In genomic region chr4:173176010-173176409, GRCh38 we compare ENCODE assay signal across 16 cellular contexts. TPM values are rescaled to one million over a fixed set of nuclear protein-coding genes. Genes with fewer than 3 reads are reported as not detected.
DNase-seq lines count a peak whose midpoint lies in the region; ATAC-seq, FAIRE-seq and TF ChIP-seq lines count a peak whose summit lies in the region.
"Had no signal": no experiment of that assay in that cellular context is flagged by ENCODE, and none has a peak within 500 bp of the region (broad histone marks: within the 10 kb centered on the region; RNA-seq: fewer than 3 reads in every experiment).

No MANE protein-coding gene starts in this region.

- no peak for TF ChIP-seq EP300 in H1 (IDR thresholded peaks at IDR 0.05; ENCODE audit: borderline replicate concordance in 1 of 2, low read depth in 2 of 2, low read length in 2 of 2)

- H3K4me2 ChIP-seq in GM23338 (no peak overlapping the region), H1 (ENCODE audit: insufficient read depth in 1 of 2, low read depth in 2 of 2, low read length in 2 of 2) (peak overlapping the region in 1 of 2 experiments; percentile 37; a peak in 2 of 4 replicates)

- no peak for FAIRE-seq in H1 (lab: Jason Lieb, UNC)
- FAIRE-seq: D721Med had no signal

- no peaks in the 10 kb centered on the region for H3K9me2 ChIP-seq in GM23338 (ENCODE audit: insufficient read depth)

- TF ChIP-seq RAD21 in H1 (IDR thresholded peaks at IDR 0.05 in 1 of 2, conservative IDR thresholded peaks at IDR 0.05 in 1 of 2; ENCODE audit: low read depth in 2 of 2, low read length in 2 of 2): no peak

- 88% methylated on average over 6 of the region's 6 CpGs; no CpG with 5 or more reads in 1 of the 2 experiments for WGBS in H1 (ENCODE audit: extremely low coverage in 1 of 2, insufficient coverage in 1 of 2, insufficient read length in 1 of 2, insufficient replicate concordance in 2 of 2, low coverage in 1 of 2, low lambda C conversion rate in 2 of 2, missing lambda C conversion rate in 1 of 2), 2 experiments

- no peak overlapping the region for H3K4me3 Mint-ChIP-seq in GM23338
- H3K4me3 Mint-ChIP-seq in T-helper 17 cell: no peak overlapping the region
- H3K4me3 Mint-ChIP-seq: CD4-positive, alpha-beta T cell had no signal

- no peak overlapping the region for H2BK15ac ChIP-seq in H1 (ENCODE audit: low read length)

- H3K27ac ChIP-seq in 22Rv1 (peak overlapping the region; percentile 97), GM23338 (ENCODE audit: low read depth) (no peak overlapping the region), H1 (ENCODE audit: low read depth, low read length) (no peak overlapping the region), brain microvascular endothelial cell (no peak overlapping the region)

- H2BK120ac ChIP-seq in H1 (replicated peaks; ENCODE audit: low read depth, low read length): no peak overlapping the region

- H4K91ac ChIP-seq in H1 (replicated peaks; ENCODE audit: insufficient read length, low read length): no peak overlapping the region

- no peak overlapping the region for H3K18ac ChIP-seq in H1 (ENCODE audit: extremely low read depth, low read length)

- TF ChIP-seq POLR2A in H1 (IDR thresholded peaks at IDR 0.05; ENCODE audit: control extremely low read depth in 1 of 2, low read depth in 2 of 2, low read length in 2 of 2): no peak

- DNase-seq in GM23338 (ENCODE audit: low spot score): peak; percentile 44
- no peak for DNase-seq in T-helper 17 cell
- DNase-seq in H1 (ENCODE audit: low read depth in 1 of 2, low spot score in 2 of 2): no peak
- no peak for DNase-seq in stimulated activated naive CD4-positive, alpha-beta T cell treated with Interleukin-2 at 50 U/mL for 16 hours (lab: John Stamatoyannopoulos, UW)
- no peak for DNase-seq in middle frontal gyrus (ENCODE audit: extremely low spot score, low spot score)
- DNase-seq in brain microvascular endothelial cell: no peak
- DNase-seq: 8988T; C1 segment of cervical spinal cord; Caco-2; CD4-positive, alpha-beta T cell; DMS79 treated with DMSO at 0.1 percent for 48 hours; GF-D8 had no signal

- H3K4me1 ChIP-seq in GM23338 (ENCODE audit: insufficient read depth) (peaks cover 64% of the 10 kb centered on the region), H1 (replicated peaks in 1 of 4; ENCODE audit: control insufficient read depth in 3 of 4, insufficient read depth in 4 of 4, low read length in 3 of 4) (peaks cover 10 to 44% (median 29%) of the 10 kb centered on the region in 4 experiments; a peak in 6 of 7 replicates)

- in situ Hi-C loops in brain microvascular endothelial cell (cut with HindIII; ENCODE audit: low pct_ligation_motif_present, low sequenced_read_pairs): no loop called here

- H3K4me1 Mint-ChIP-seq in GM23338: peaks cover 76% of the 10 kb centered on the region
- peaks cover 36% of the 10 kb centered on the region for H3K4me1 Mint-ChIP-seq in T-helper 17 cell

- H3K36me3 ChIP-seq in GM23338 (ENCODE audit: insufficient read depth) (no peaks in the 10 kb centered on the region), H1 (ENCODE audit: control insufficient read depth in 2 of 4, insufficient read depth in 4 of 4, low read length in 3 of 4) (no peaks in the 10 kb centered on the region), brain microvascular endothelial cell (replicated peaks) (no peaks in the 10 kb centered on the region)
- H3K36me3 ChIP-seq: HAP-1 had no signal

- H3K14ac ChIP-seq in H1 (ENCODE audit: insufficient read length): no peak overlapping the region

- H3K27ac Mint-ChIP-seq in GM23338 (peak overlapping the region; percentile 6; the same call in 1 of the 2 replicates), T-helper 17 cell (peak overlapping the region; percentile 72)
- H3K27ac Mint-ChIP-seq: CD4-positive, alpha-beta T cell had no signal

- H3K23ac ChIP-seq in H1 (ENCODE audit: insufficient read length): no peak overlapping the region

- H4K8ac ChIP-seq in H1 (ENCODE audit: extremely low read depth, insufficient read depth, low read length): no peak overlapping the region

- no peak overlapping the region for H2AFZ ChIP-seq in GM23338
- H2AFZ ChIP-seq in H1 (ENCODE audit: low read length): no peak overlapping the region

- no peak overlapping the region for H3K56ac ChIP-seq in H1 (replicated peaks; ENCODE audit: insufficient read length, low read depth, low read length)

- H3K9ac ChIP-seq in H1 (replicated peaks in 1 of 4; ENCODE audit: extremely low read depth in 1 of 4, low read depth in 3 of 4, low read length in 3 of 4): no peak overlapping the region

- peaks cover 12% of the 10 kb centered on the region for H4K20me1 ChIP-seq in GM23338 (replicated peaks; ENCODE audit: insufficient read depth)
- peaks cover 8 to 12% of the 10 kb centered on the region in 2 experiments for H4K20me1 ChIP-seq in H1 (replicated peaks in 1 of 2; ENCODE audit: control insufficient read depth in 1 of 2, insufficient read depth in 2 of 2, low read length in 2 of 2)

- peaks cover 11% of the 10 kb centered on the region; the same call in 1 of the 2 replicates for H3K79me1 ChIP-seq in H1 (ENCODE audit: low read depth, low read length)

- no peak overlapping the region for H2BK5ac ChIP-seq in H1 (ENCODE audit: low read depth, low read length)

- H3K79me2 ChIP-seq in GM23338 (replicated peaks; ENCODE audit: insufficient read depth): peaks cover 100% of the 10 kb centered on the region
- peaks cover 37 to 99% of the 10 kb centered on the region in 2 experiments for H3K79me2 ChIP-seq in H1 (ENCODE audit: control insufficient read depth in 1 of 2, insufficient read depth in 2 of 2, low read length in 2 of 2)

- no peak overlapping the region for H2AK5ac ChIP-seq in H1 (ENCODE audit: low read depth, low read length)

- TF ChIP-seq CTCF in 22Rv1 (IDR thresholded peaks at IDR 0.05): no peak
- TF ChIP-seq CTCF in GM23338 (conservative IDR thresholded peaks at IDR 0.05; ENCODE audit: low read depth in 2 of 2): no peak
- no peak for TF ChIP-seq CTCF in H1 (IDR thresholded peaks at IDR 0.05; ENCODE audit: control extremely low read depth in 1 of 3, insufficient read depth in 1 of 3, low read depth in 1 of 3, low read length in 3 of 3)
- no peak for TF ChIP-seq CTCF in brain microvascular endothelial cell (IDR thresholded peaks at IDR 0.05; ENCODE audit: low read depth, low read length, missing control alignments)

- H3K27me3 ChIP-seq in GM23338 (ENCODE audit: insufficient read depth): no peaks in the 10 kb centered on the region
- H3K27me3 ChIP-seq in H1 (replicated peaks in 1 of 4; ENCODE audit: control insufficient read depth in 3 of 4, extremely low read depth in 1 of 4, insufficient read depth in 3 of 4, low read length in 3 of 4): no peaks in the 10 kb centered on the region
- no peaks in the 10 kb centered on the region for H3K27me3 ChIP-seq in brain microvascular endothelial cell (replicated peaks)

- ATAC-seq in GM23338 (no peak), T-helper 17 cell (no peak), GM21529 (IDR thresholded peaks at IDR 0.05; ENCODE audit: unreplicated experiment) (no peak)

- POLR2A ChIA-PET in H1 (lab: Charles Lee; ENCODE audit: partially characterized antibody): interaction anchor here (1.6 to 2.3 kb wide), 2 partner anchors 10 to 158 kb away, joined by 5 to 7 read pairs; partner anchors contain the start of gene HMGB2

- CTCF ChIA-PET in H1 (lab: Charles Lee; ENCODE audit: partially characterized antibody): interaction anchor here (0.7 to 2.0 kb wide), 7 partner anchors 9 to 163 kb away, joined by 3 to 8 read pairs (median 4); no protein-coding TSS in a partner anchor

- H3K9me3 Mint-ChIP-seq in GM23338: no peaks in the 10 kb centered on the region; the same call in 2 of the 3 replicates
- H3K9me3 Mint-ChIP-seq: CD4-positive, alpha-beta T cell had no signal

- H3K36me3 Mint-ChIP-seq in GM23338 (ENCODE audit: low read depth): no peaks in the 10 kb centered on the region
- H3K36me3 Mint-ChIP-seq in T-helper 17 cell (ENCODE audit: low read depth): peaks cover 2% of the 10 kb centered on the region

- no peaks in the 10 kb centered on the region for H3K9me3 ChIP-seq in T-helper 17 cell (ENCODE audit: control insufficient read depth, low read length, poor library complexity, severe bottlenecking)
- H3K9me3 ChIP-seq in H1 (ENCODE audit: insufficient read depth in 2 of 2, low read depth in 1 of 2, low read length in 1 of 2): no peaks in the 10 kb centered on the region
- H3K9me3 ChIP-seq: Caco-2, HAP-1 had no signal

- no peaks in the 10 kb centered on the region for H3K23me2 ChIP-seq in H1 (ENCODE audit: low read depth, low read length)

- no peak overlapping the region for H3K4me3 ChIP-seq in GM23338
- no peak overlapping the region for H3K4me3 ChIP-seq in H1 (ENCODE audit: extremely low read depth in 1 of 4, insufficient read depth in 2 of 4, low read depth in 3 of 4, low read length in 4 of 4)
- H3K4me3 ChIP-seq in brain microvascular endothelial cell (ENCODE audit: low read depth, low read length): no peak overlapping the region
- H3K4me3 ChIP-seq: HAP-1 had no signal

- H4K5ac ChIP-seq in H1 (ENCODE audit: insufficient read length, low read depth, low read length): no peak overlapping the region

- H2BK12ac ChIP-seq in H1 (ENCODE audit: low read depth, low read length): no peak overlapping the region

- H3F3A ChIP-seq in GM23338 (replicated peaks; ENCODE audit: low read depth): no peaks in the 10 kb centered on the region

- H3K4ac ChIP-seq in H1 (replicated peaks; ENCODE audit: insufficient read length, low read depth, low read length): no peak overlapping the region

- H3K27me3 Mint-ChIP-seq in GM23338 (ENCODE audit: insufficient read depth, low read depth, poor library complexity) (peaks cover 2% of the 10 kb centered on the region), T-helper 17 cell (no peaks in the 10 kb centered on the region)
- H3K27me3 Mint-ChIP-seq: CD4-positive, alpha-beta T cell had no signal

- H2BK20ac ChIP-seq in H1 (ENCODE audit: low read length): no peak overlapping the region

TF ChIP-seq in GM23338, 12 proteins besides CTCF, POLR2A, EP300 and RAD21 (continues in another document):
- no peak for TF ChIP-seq NANOG (IDR thresholded peaks at IDR 0.05; ENCODE audit: borderline replicate concordance)
- TF ChIP-seq POLR2AphosphoS5 (IDR thresholded peaks at IDR 0.05; ENCODE audit: low read depth): no peak

TF ChIP-seq in H1, 55 proteins besides CTCF, POLR2A, EP300 and RAD21 (continues in another document):
- TF ChIP-seq TEAD4 (IDR thresholded peaks at IDR 0.05; ENCODE audit: low read depth, low read length): 0 out of 2 replicates have a peak, but pooled peaks have one; percentile 45

RNA-seq across cellular contexts. Expression of gene GALNT7, which starts 7.4 kb away (rescaled TPM):
- 64.2 and 72.2 TPM in 2 replicates for total RNA-seq in GM23338 (2014; rRNA removed; shearing (Covaris generic))
- polyA plus RNA-seq in GM23338 (2016; fragmentation: Nextera tagmentation; extraction: Ambion mirVana) (28.9 and 31.8 TPM in 2 replicates), H1 (2011; rRNA removed) (11.1 and 22.4 TPM in 2 replicates)
- total RNA-seq in T-helper 17 cell: 10 to 100 TPM; 12.5 to 13.7 TPM
- total RNA-seq in H1 (2021; fragmentation: NEBNext Ultra II Directional; extraction: Animal tissue kit (Norgen Biotek cat#: 25700)): 78.9 and 85.5 TPM in 2 replicates
- 25.8 TPM for polyA plus RNA-seq in H1 (2011; cell fraction: cytosol; rRNA removed)
- 19.5 TPM for polyA plus RNA-seq in H1 (2011; cell fraction: nucleus; rRNA removed)
- 36.2 to 78.8 TPM (median 45.0 TPM) in 4 replicates for polyA plus RNA-seq in H1 (2012, experiment 1 of 2)
- 3.2 TPM for polyA plus RNA-seq in H1 (2012, experiment 2 of 2)
- polyA plus RNA-seq in H1 (2013, experiment 1 of 2): 70.1 TPM
- 71.3 TPM for polyA plus RNA-seq in H1 (2013, experiment 2 of 2)
- 52.2 and 73.6 TPM in 2 replicates for polyA minus RNA-seq in H1 (2011; rRNA and poly(A)+ RNA removed)
- polyA minus RNA-seq in H1 (2011; cell fraction: cytosol; rRNA and poly(A)+ RNA removed): 32.2 TPM
- polyA minus RNA-seq in H1 (2011; cell fraction: nucleus; rRNA and poly(A)+ RNA removed): 71.8 TPM
